13 cellular contexts compared by ENCODE assay signal in the genomic region with DNA sequence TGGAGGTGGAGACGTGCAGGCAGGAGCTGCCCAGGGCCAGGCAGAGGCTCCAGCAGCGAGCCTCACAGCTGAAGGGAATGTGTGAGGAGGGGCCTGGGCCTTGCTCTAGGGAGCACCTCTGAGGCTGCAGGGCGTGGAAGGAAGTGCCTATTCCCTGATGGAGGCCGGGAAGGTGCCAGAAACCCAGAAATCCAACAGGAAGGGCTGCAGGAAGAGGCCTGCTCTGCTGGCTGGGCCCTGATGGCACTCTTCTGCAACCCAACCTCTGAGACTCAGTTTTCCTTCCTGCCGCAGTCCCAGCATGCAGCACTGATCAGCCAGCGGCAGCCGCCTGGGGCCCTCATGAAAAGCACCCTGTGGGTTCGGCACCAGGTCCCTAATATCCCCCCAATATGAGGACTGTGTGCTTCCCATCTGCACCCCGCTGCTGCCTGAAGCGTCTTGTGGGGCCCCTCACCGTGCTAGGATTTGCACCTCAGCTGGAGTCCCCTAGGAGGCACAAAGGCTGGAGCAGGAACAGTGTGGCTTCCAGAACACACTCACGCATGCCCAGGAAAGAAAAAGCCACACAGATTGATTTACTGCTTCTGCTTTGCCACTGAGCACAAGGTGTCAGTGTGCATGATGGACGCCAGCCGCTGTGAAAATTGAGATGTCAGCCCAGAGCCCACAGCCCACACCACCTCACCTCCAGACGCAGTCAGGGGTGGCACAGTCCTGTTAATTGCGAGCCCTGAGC. TPM values are rescaled to one million over a fixed set of nuclear protein-coding genes. Genes with fewer than 3 reads are reported as not detected.
A peak's percentile ranks its signal among the peaks of the same experiment; 100 is the strongest.
DNase-seq lines count a peak whose midpoint lies in the region; TF ChIP-seq lines count a peak whose summit lies in the region.
"Had no signal": no experiment of that assay in that cellular context is flagged by ENCODE, and none has a peak within 500 bp of the region (broad histone marks: within the 10 kb centered on the region; RNA-seq: fewer than 3 reads in every experiment).

No MANE protein-coding gene starts in this region.

- no peak for TF ChIP-seq EP300 in sigmoid colon (IDR thresholded peaks at IDR 0.05)

- H3K4me1 Mint-ChIP-seq in activated CD4-positive, alpha-beta T cell treated with anti-CD3 and anti-CD28 coated beads, Interleukin-2, amount 10 ng/mL, durations not matched to agents 24 days and 14 days = peaks cover 1% of the 10 kb centered on the region

- H3K4me3 ChIP-seq in Peyer's patch = no peak overlapping the region
- no peak overlapping the region for H3K4me3 ChIP-seq in right atrium auricular region
- no peak overlapping the region for H3K4me3 ChIP-seq in sigmoid colon
- H3K4me3 ChIP-seq: gastroesophageal sphincter had no signal

- TF ChIP-seq CTCF in Peyer's patch (IDR thresholded peaks at IDR 0.05) (no peak), right atrium auricular region (IDR thresholded peaks at IDR 0.05) (no peak), sigmoid colon (IDR thresholded peaks at IDR 0.05) (no peak)

- H3K4me3 Mint-ChIP-seq in activated CD4-positive, alpha-beta T cell treated with anti-CD3 and anti-CD28 coated beads, Interleukin-2, amount 10 ng/mL, durations not matched to agents 24 days and 14 days = no peak overlapping the region

- H3K27ac ChIP-seq in Peyer's patch = no peak overlapping the region
- H3K27ac ChIP-seq in right atrium auricular region = no peak overlapping the region
- no peak overlapping the region for H3K27ac ChIP-seq in sigmoid colon
- H3K27ac ChIP-seq in substantia nigra (ENCODE audit: low read depth, low read length, poor library complexity, severe bottlenecking) = no peak overlapping the region
- H3K27ac ChIP-seq: gastroesophageal sphincter, KMS-11 had no signal

- no peaks in the 10 kb centered on the region for H3K9me3 Mint-ChIP-seq in activated CD4-positive, alpha-beta T cell treated with anti-CD3 and anti-CD28 coated beads, Interleukin-2, amount 10 ng/mL, durations not matched to agents 24 days and 14 days

- WGBS in sigmoid colon, 2 donors = 65 to 66% methylated on average over 16 of the region's 16 CpGs

- TF ChIP-seq POLR2A in Peyer's patch (IDR thresholded peaks at IDR 0.05) (no peak), sigmoid colon (IDR thresholded peaks at IDR 0.05) (no peak)

- intact Hi-C loops in activated CD4-positive, alpha-beta T cell treated with anti-CD3 and anti-CD28 coated beads, Interleukin-2, amount 10 ng/mL, durations not matched to agents 24 days and 14 days (cut with micrococcal nuclease) = no loop called here
- intact Hi-C loops in sigmoid colon (cut with DNase I) = no loop called here

- H3K27me3 Mint-ChIP-seq in activated CD4-positive, alpha-beta T cell treated with anti-CD3 and anti-CD28 coated beads, Interleukin-2, amount 10 ng/mL, durations not matched to agents 24 days and 14 days = peaks cover 10% of the 10 kb centered on the region

- H3K27me3 ChIP-seq in Peyer's patch (no peaks in the 10 kb centered on the region), right atrium auricular region (no peaks in the 10 kb centered on the region), sigmoid colon (no peaks in the 10 kb centered on the region)

- H3K27ac Mint-ChIP-seq in activated CD4-positive, alpha-beta T cell treated with anti-CD3 and anti-CD28 coated beads, Interleukin-2, amount 10 ng/mL, durations not matched to agents 24 days and 14 days = no peak overlapping the region

- no peaks in the 10 kb centered on the region for H3K36me3 Mint-ChIP-seq in activated CD4-positive, alpha-beta T cell treated with anti-CD3 and anti-CD28 coated beads, Interleukin-2, amount 10 ng/mL, durations not matched to agents 24 days and 14 days (ENCODE audit: low read depth)

- no peaks in the 10 kb centered on the region for H3K4me1 ChIP-seq in Peyer's patch
- peaks cover 0 to 7% of the 10 kb centered on the region in 2 donors for H3K4me1 ChIP-seq in right atrium auricular region
- H3K4me1 ChIP-seq in sigmoid colon = no peaks in the 10 kb centered on the region
- H3K4me1 ChIP-seq: gastroesophageal sphincter had no signal

- peak; percentile 5 for DNase-seq in activated CD4-positive, alpha-beta T cell treated with anti-CD3 and anti-CD28 coated beads for 1 hour
- no peak for DNase-seq in activated CD4-positive, alpha-beta T cell treated with anti-CD3 and anti-CD28 coated beads, Interleukin-2, amount 10 ng/mL, durations not matched to agents 24 days and 14 days
- peak in 2 of 3 donors; percentile 15 to 40 for DNase-seq in Peyer's patch
- DNase-seq in right atrium auricular region (ENCODE audit: low spot score) = peak; percentile 54
- DNase-seq in sigmoid colon = peak; percentile 28
- DNase-seq in OCI-M2 (lab: John Stamatoyannopoulos, UW; ENCODE audit: unreplicated experiment) = no peak
- no peak for DNase-seq in RPMI8226
- no peak for DNase-seq in substantia nigra (lab: John Stamatoyannopoulos, UW)
- DNase-seq: NCI-H1694 treated with DMSO at 0.1 percent for 48 hours, NCI-H524 treated with DMSO at 0.1 percent for 48 hours had no signal

- H3K9me3 ChIP-seq in Peyer's patch (no peaks in the 10 kb centered on the region), right atrium auricular region (peaks cover 0 to 10% of the 10 kb centered on the region in 2 donors), sigmoid colon (peaks cover 0 to 4% (median 1%) of the 10 kb centered on the region in 4 donors)

- H3K36me3 ChIP-seq in Peyer's patch (no peaks in the 10 kb centered on the region), right atrium auricular region (no peaks in the 10 kb centered on the region), sigmoid colon (no peaks in the 10 kb centered on the region)
- H3K36me3 ChIP-seq: gastroesophageal sphincter had no signal

RNA-seq across cellular contexts. Expression of a gene that starts 15.8 kb away (rescaled TPM):
- 0.63 and 0.66 TPM in 2 replicates for total RNA-seq in activated CD4-positive, alpha-beta T cell treated with anti-CD3 and anti-CD28 coated beads, Interleukin-2, amount 10 ng/mL, durations not matched to agents 24 days and 14 days
- 1 to 10 TPM in 1 of 4 donors, not detected in 3; 3.0 TPM for total RNA-seq in Peyer's patch
- 1 to 10 TPM; 2.9 to 3.0 TPM for total RNA-seq in right atrium auricular region
- total RNA-seq in sigmoid colon = 1 to 10 TPM in 1 of 4 donors, under 1 TPM in 3; 0.27 to 2.5 (median 0.34) TPM
- 1 to 10 TPM in 1 of 3 donors, under 1 TPM in 2; 0.46 to 1.6 (median 0.60) TPM for polyA plus RNA-seq in sigmoid colon
- total RNA-seq: A172 had no signal

Comparison
In these comparisons a context has a peak if more than half of its experiments do, and no peak if none do; other contexts are left out.
1. DNase-seq: peak in activated CD4-positive, alpha-beta T cell treated with anti-CD3 and anti-CD28 coated beads for 1 hour (single experiment), Peyer's patch (2 of 3), right atrium auricular region (single experiment) and sigmoid colon (single experiment); none in activated CD4-positive, alpha-beta T cell treated with anti-CD3 and anti-CD28 coated beads, Interleukin-2, amount 10 ng/mL, durations not matched to agents 24 days and 14 days (single experiment), OCI-M2 (single experiment), RPMI8226 (single experiment) and substantia nigra (0 of 49).